Comparison of ENCODE assay signal across 16 cellular contexts in the genomic region with DNA sequence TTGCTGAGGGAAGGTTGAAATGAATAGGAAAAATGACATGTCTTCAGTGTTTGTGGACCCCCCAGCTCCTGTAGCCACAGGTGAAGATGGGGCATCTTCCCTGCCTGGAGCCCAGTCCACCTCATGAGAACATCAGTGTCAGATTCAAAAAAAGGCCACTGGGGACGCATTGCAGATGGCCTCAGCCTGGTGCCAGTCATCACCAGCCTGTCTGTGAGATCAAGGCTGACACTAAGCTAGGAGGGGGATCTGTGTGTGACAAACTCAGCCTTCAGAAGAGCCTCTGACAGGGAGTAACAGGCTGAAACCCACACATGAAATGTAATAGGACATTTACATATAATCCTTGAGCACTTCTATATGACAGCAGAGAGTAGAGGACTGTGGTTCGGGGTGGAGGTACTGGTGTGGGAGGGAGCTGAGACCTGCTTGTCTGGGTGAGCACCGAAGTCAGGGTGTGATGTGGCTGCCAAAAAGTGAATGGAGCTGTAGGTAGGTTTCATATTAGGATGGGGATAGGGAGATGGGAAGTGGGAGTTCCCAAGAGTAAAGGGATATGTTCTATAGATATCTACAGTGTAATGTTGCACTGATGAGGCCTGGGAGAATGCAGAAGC. TPM values are rescaled to one million over a fixed set of nuclear protein-coding genes. Genes with fewer than 3 reads are reported as not detected.
DNase-seq lines count a peak whose midpoint lies in the region; ATAC-seq, FAIRE-seq and TF ChIP-seq lines count a peak whose summit lies in the region.
"Had no signal": no experiment of that assay in that cellular context is flagged by ENCODE, and none has a peak within 500 bp of the region (broad histone marks: within the 10 kb centered on the region; RNA-seq: fewer than 3 reads in every experiment).

No MANE protein-coding gene starts in this region.

- POLR2A ChIA-PET in activated CD8-positive, alpha-beta T cell treated with anti-CD3 and anti-CD28 coated beads, Interleukin-2, amount 10 ng/mL, durations not matched to agents 7 days and 5 days (lab: Charles Lee), result interaction anchor here (1.0 to 6.6 kb wide), 11 partner anchors 12 to 167 kb away, joined by 3 to 188 read pairs (median 6); partner anchors contain the start of genes CCDC134, CENPM, SNU13 and SREBF2

- peak; percentile 81 for FAIRE-seq in GM12891 (lab: Jason Lieb, UNC)

- H3K27me3 Mint-ChIP-seq in activated CD8-positive, alpha-beta T cell treated with anti-CD3 and anti-CD28 coated beads, Interleukin-2, amount 10 ng/mL, durations not matched to agents 7 days and 5 days (ENCODE audit: low read depth), result no peaks in the 10 kb centered on the region
- H3K27me3 Mint-ChIP-seq in endothelial cell (ENCODE audit: unreplicated experiment), result peaks cover 2% of the 10 kb centered on the region

- H3K9me3 Mint-ChIP-seq in activated CD8-positive, alpha-beta T cell treated with anti-CD3 and anti-CD28 coated beads, Interleukin-2, amount 10 ng/mL, durations not matched to agents 7 days and 5 days (ENCODE audit: insufficient read depth), result no peaks in the 10 kb centered on the region
- no peaks in the 10 kb centered on the region for H3K9me3 Mint-ChIP-seq in endothelial cell (ENCODE audit: unreplicated experiment)
- H3K9me3 Mint-ChIP-seq: WTC11 had no signal

- H3K36me3 ChIP-seq in BLaER1 treated with 17β-estradiol and CSF1 and Interleukin-3, amounts not matched to agents 10 nM and 100 nM, result peaks cover 0 to 6% (median 0%) of the 10 kb centered on the region in 11 experiments; a peak in 1 of 22 replicates
- H3K36me3 ChIP-seq: BE2C, ovary had no signal

- H3K4me2 ChIP-seq in BLaER1 treated with 17β-estradiol and CSF1 and Interleukin-3, amounts not matched to agents 10 nM and 100 nM, result peak overlapping the region; percentile 68 to 98 (median 86)

- peak overlapping the region in 9 of 11 experiments; percentile 52 to 77 (median 64); a peak in 10 of 22 replicates for H3K9ac ChIP-seq in BLaER1 treated with 17β-estradiol and CSF1 and Interleukin-3, amounts not matched to agents 10 nM and 100 nM

- H3K9me3 ChIP-seq in BLaER1 treated with 17β-estradiol and CSF1 and Interleukin-3, amounts not matched to agents 10 nM and 100 nM (replicated peaks in 1 of 11), result no peaks in the 10 kb centered on the region
- H3K9me3 ChIP-seq: BE2C, ovary had no signal

- H3K4me3 ChIP-seq in BLaER1 treated with 17β-estradiol and CSF1 and Interleukin-3, amounts not matched to agents 10 nM and 100 nM, result no peak overlapping the region
- H3K4me3 ChIP-seq: ovary, skin epidermis had no signal

- CTCF ChIA-PET in activated CD8-positive, alpha-beta T cell treated with anti-CD3 and anti-CD28 coated beads, Interleukin-2, amount 10 ng/mL, durations not matched to agents 7 days and 5 days (lab: Charles Lee), result interaction anchor here (0.7 to 4.8 kb wide), 14 partner anchors 9 to 358 kb away, joined by 3 to 50 read pairs (median 6); partner anchors contain the start of genes CCDC134, MEI1 and SREBF2

- H3K4me1 Mint-ChIP-seq in activated CD8-positive, alpha-beta T cell treated with anti-CD3 and anti-CD28 coated beads, Interleukin-2, amount 10 ng/mL, durations not matched to agents 7 days and 5 days (ENCODE audit: low read depth), result peaks cover 40% of the 10 kb centered on the region
- H3K4me1 Mint-ChIP-seq in endothelial cell (ENCODE audit: unreplicated experiment), result peaks cover 26% of the 10 kb centered on the region

- H3K4me3 Mint-ChIP-seq in activated CD8-positive, alpha-beta T cell treated with anti-CD3 and anti-CD28 coated beads, Interleukin-2, amount 10 ng/mL, durations not matched to agents 7 days and 5 days, result peak overlapping the region; percentile 1
- H3K4me3 Mint-ChIP-seq in endothelial cell (ENCODE audit: unreplicated experiment), result no peak overlapping the region
- H3K4me3 Mint-ChIP-seq: WTC11 had no signal

- peaks cover 23 to 85% (median 57%) of the 10 kb centered on the region in 10 experiments for H3K4me1 ChIP-seq in BLaER1 treated with 17β-estradiol and CSF1 and Interleukin-3, amounts not matched to agents 10 nM and 100 nM
- H3K4me1 ChIP-seq: BE2C had no signal

- H3K27ac ChIP-seq in BLaER1 treated with 17β-estradiol and CSF1 and Interleukin-3, amounts not matched to agents 10 nM and 100 nM, result peak overlapping the region; percentile 50 to 89 (median 72); a peak in 20 of 22 replicates
- H3K27ac ChIP-seq: HL-60, ovary had no signal

- DNase-seq in GM12891 (ENCODE audit: insufficient read length, low spot score) (no peak), endothelial cell (ENCODE audit: low spot score) (no peak), GM13976 (ENCODE audit: low spot score) (no peak), NOMO-1 (lab: John Stamatoyannopoulos, UW; ENCODE audit: unreplicated experiment in 2 of 2) (no peak)
- DNase-seq in activated CD8-positive, alpha-beta T cell treated with anti-CD3 and anti-CD28 coated beads, Interleukin-2, amount 10 ng/mL, durations not matched to agents 7 days and 5 days, result no peak
- DNase-seq: BE2C, islet precursor cell, Karpas-422, midbrain, ovary had no signal

- peaks cover 10% of the 10 kb centered on the region for H3K36me3 Mint-ChIP-seq in activated CD8-positive, alpha-beta T cell treated with anti-CD3 and anti-CD28 coated beads, Interleukin-2, amount 10 ng/mL, durations not matched to agents 7 days and 5 days (ENCODE audit: low read depth)
- no peaks in the 10 kb centered on the region for H3K36me3 Mint-ChIP-seq in endothelial cell (ENCODE audit: low read depth, unreplicated experiment)
- H3K36me3 Mint-ChIP-seq: WTC11 had no signal

- in situ Hi-C loops in GM13976 (cut with MboI; ENCODE audit: low sequenced_read_pairs, unreplicated experiment), result no loop called here

- TF ChIP-seq POLR2A in GM12891 (IDR thresholded peaks at IDR 0.05; ENCODE audit: low read depth, low read length), result no peak

- H3K27ac Mint-ChIP-seq in activated CD8-positive, alpha-beta T cell treated with anti-CD3 and anti-CD28 coated beads, Interleukin-2, amount 10 ng/mL, durations not matched to agents 7 days and 5 days, result peak overlapping the region; percentile 84
- peak overlapping the region; percentile 6 for H3K27ac Mint-ChIP-seq in endothelial cell (ENCODE audit: unreplicated experiment)
- H3K27ac Mint-ChIP-seq: WTC11 had no signal

- no peaks in the 10 kb centered on the region for H3K27me3 ChIP-seq in BLaER1 treated with 17β-estradiol and CSF1 and Interleukin-3, amounts not matched to agents 10 nM and 100 nM
- H3K27me3 ChIP-seq: BE2C, ovary had no signal

- TF ChIP-seq CTCF in endothelial cell (IDR thresholded peaks at IDR 0.05; ENCODE audit: unreplicated experiment) (no peak), GM13976 (IDR thresholded peaks at IDR 0.05; ENCODE audit: borderline replicate concordance, control extremely low read depth, extremely low read depth, insufficient read depth, missing control alignments) (no peak)

- no peaks in the 10 kb centered on the region for H4K20me1 ChIP-seq in BLaER1 treated with 17β-estradiol and CSF1 and Interleukin-3, amounts not matched to agents 10 nM and 100 nM

- no peak for ATAC-seq in activated CD8-positive, alpha-beta T cell treated with anti-CD3 and anti-CD28 coated beads, Interleukin-2, amount 10 ng/mL, durations not matched to agents 7 days and 5 days
- no peak for ATAC-seq in HG03097 (IDR thresholded peaks at IDR 0.05; ENCODE audit: low FRiP score, unreplicated experiment)
- no peak for ATAC-seq in GM18870 (IDR thresholded peaks at IDR 0.05; ENCODE audit: unreplicated experiment)

TF ChIP-seq in GM12891, 5 proteins besides CTCF, POLR2A, EP300 and RAD21:
- TF ChIP-seq POLR2AphosphoS5 (IDR thresholded peaks at IDR 0.05; ENCODE audit: low read depth, low read length) (no peak), TAF1 (IDR thresholded peaks at IDR 0.05; ENCODE audit: low read depth, low read length) (no peak), PAX5 (IDR thresholded peaks at IDR 0.05; ENCODE audit: insufficient read depth, low read length, severe bottlenecking) (no peak), SPI1 (IDR thresholded peaks at IDR 0.05; ENCODE audit: low read depth, low read length) (no peak), POU2F2 (IDR thresholded peaks at IDR 0.05; ENCODE audit: low read depth, low read length) (no peak)

RNA-seq across cellular contexts. Expression of gene CCDC134, which starts 20.5 kb away (rescaled TPM):
- polyA plus RNA-seq in GM12891 (2012; ENCODE audit: low read depth, missing spikeins), result 3.8 TPM
- total RNA-seq in activated CD8-positive, alpha-beta T cell treated with anti-CD3 and anti-CD28 coated beads, Interleukin-2, amount 10 ng/mL, durations not matched to agents 7 days and 5 days, result 10 to 100 TPM; 20.3 to 20.9 TPM
- total RNA-seq in endothelial cell (ENCODE audit: unreplicated experiment), result 8.8 TPM

RNA-seq across cellular contexts. Expression of gene SREBF2, which starts 52.9 kb away (rescaled TPM):
- 92.2 TPM for polyA plus RNA-seq in GM12891 (2012; ENCODE audit: low read depth, missing spikeins)
- 10 to 100 TPM; 93.0 to 93.7 TPM for total RNA-seq in activated CD8-positive, alpha-beta T cell treated with anti-CD3 and anti-CD28 coated beads, Interleukin-2, amount 10 ng/mL, durations not matched to agents 7 days and 5 days
- 200 TPM for total RNA-seq in endothelial cell (ENCODE audit: unreplicated experiment)
